In genomic region chr14:64542839-64543207, GRCh38 we compare ENCODE assay signal across 11 cellular contexts. TPM values are rescaled to one million over a fixed set of nuclear protein-coding genes. Genes with fewer than 3 reads are reported as not detected.
DNase-seq lines count a peak whose midpoint lies in the region; ATAC-seq lines count a peak whose summit lies in the region.
"Had no signal": no experiment of that assay in that cellular context is flagged by ENCODE, and none has a peak within 500 bp of the region (broad histone marks: within the 10 kb centered on the region; RNA-seq: fewer than 3 reads in every experiment).

No MANE protein-coding gene starts in this region.

- H3K4me3 Mint-ChIP-seq in activated CD4-positive, alpha-beta T cell treated with anti-CD3 and anti-CD28 coated beads for 36 hours = peak overlapping the region; percentile 60
- H3K4me3 Mint-ChIP-seq in activated T-helper 1 cell treated with anti-CD3 and anti-CD28 coated beads, Interleukin-12 subunit alpha, Interleukin-12 subunit beta, Interleukin-2, Interleukin-4 antibody, amounts not matched to agents 30 ng/mL and 10 ng/mL and 1 ng/mL, durations not matched to agents 14 hours and 24 hours and 36 hours = peak overlapping the region; percentile 75
- peak overlapping the region; percentile 97 for H3K4me3 Mint-ChIP-seq in stimulated activated effector memory CD8-positive, alpha-beta T cell treated with anti-CD3 and anti-CD28 coated beads, Interleukin-12 subunit alpha, Interleukin-12 subunit beta, amount 100 ng/mL, for 72 hours

- peaks cover 6% of the 10 kb centered on the region for H3K9me3 Mint-ChIP-seq in activated CD4-positive, alpha-beta T cell treated with anti-CD3 and anti-CD28 coated beads for 36 hours (ENCODE audit: low read depth)
- H3K9me3 Mint-ChIP-seq in activated T-helper 1 cell treated with anti-CD3 and anti-CD28 coated beads, Interleukin-12 subunit alpha, Interleukin-12 subunit beta, Interleukin-2, Interleukin-4 antibody, amounts not matched to agents 30 ng/mL and 10 ng/mL and 1 ng/mL, durations not matched to agents 14 hours and 24 hours and 36 hours = peaks cover 11% of the 10 kb centered on the region
- no peaks in the 10 kb centered on the region for H3K9me3 Mint-ChIP-seq in stimulated activated effector memory CD8-positive, alpha-beta T cell treated with anti-CD3 and anti-CD28 coated beads, Interleukin-12 subunit alpha, Interleukin-12 subunit beta, amount 100 ng/mL, for 72 hours

- H3K27me3 Mint-ChIP-seq in activated CD4-positive, alpha-beta T cell treated with anti-CD3 and anti-CD28 coated beads for 36 hours = peaks cover 39% of the 10 kb centered on the region
- peaks cover 59% of the 10 kb centered on the region for H3K27me3 Mint-ChIP-seq in activated T-helper 1 cell treated with anti-CD3 and anti-CD28 coated beads, Interleukin-12 subunit alpha, Interleukin-12 subunit beta, Interleukin-2, Interleukin-4 antibody, amounts not matched to agents 30 ng/mL and 10 ng/mL and 1 ng/mL, durations not matched to agents 14 hours and 24 hours and 36 hours (ENCODE audit: insufficient read depth)

- ATAC-seq in activated CD4-positive, alpha-beta T cell treated with anti-CD3 and anti-CD28 coated beads for 36 hours = no peak
- no peak for ATAC-seq in stimulated activated effector memory CD8-positive, alpha-beta T cell treated with anti-CD3 and anti-CD28 coated beads, Interleukin-12 subunit alpha, Interleukin-12 subunit beta, amount 100 ng/mL, for 72 hours

- no peak for DNase-seq in activated CD4-positive, alpha-beta T cell treated with anti-CD3 and anti-CD28 coated beads for 36 hours
- DNase-seq in activated CD4-positive, alpha-beta T cell treated with anti-CD3 and anti-CD28 coated beads, Interleukin-2, amount 50 U/mL, for 48 hours = no peak
- DNase-seq in activated T-helper 1 cell treated with anti-CD3 and anti-CD28 coated beads, Interleukin-12 subunit alpha, Interleukin-12 subunit beta, Interleukin-2, Interleukin-4 antibody, amounts not matched to agents 30 ng/mL and 10 ng/mL and 1 ng/mL, durations not matched to agents 14 hours and 24 hours and 36 hours (ENCODE audit: low spot score) = no peak
- no peak for DNase-seq in stimulated activated effector memory CD8-positive, alpha-beta T cell treated with anti-CD3 and anti-CD28 coated beads, Interleukin-12 subunit alpha, Interleukin-12 subunit beta, amount 100 ng/mL, for 72 hours (ENCODE audit: low spot score in 2 of 2)
- DNase-seq in putamen (ENCODE audit: low spot score) = no peak
- DNase-seq in HK-2 (ENCODE audit: unreplicated experiment) = no peak
- no peak for DNase-seq in KBM-7
- DNase-seq: ACHN, NCI-H187 treated with DMSO at 0.1 percent for 48 hours, SIG-M5 had no signal

- CTCF ChIA-PET in activated CD4-positive, alpha-beta T cell treated with anti-CD3 and anti-CD28 coated beads for 36 hours (lab: Charles Lee) = interaction anchor here (0.9 to 2.7 kb wide), 7 partner anchors 11 to 551 kb away, joined by 3 to 13 read pairs (median 3); partner anchors contain the start of gene ZBTB1

- POLR2A ChIA-PET in activated CD4-positive, alpha-beta T cell treated with anti-CD3 and anti-CD28 coated beads for 36 hours (lab: Charles Lee) = interaction anchor here (1.2 kb wide), 1 partner anchor 8 kb away, joined by 5 read pairs; no protein-coding TSS in a partner anchor

- in situ Hi-C loops in KBM-7 (cut with MboI; ENCODE audit: low pct_unique_long_range_greater_than_20kb, low sequenced_read_pairs) = no loop called here

- H3K27ac Mint-ChIP-seq in activated CD4-positive, alpha-beta T cell treated with anti-CD3 and anti-CD28 coated beads for 36 hours = no peak overlapping the region
- H3K27ac Mint-ChIP-seq in activated T-helper 1 cell treated with anti-CD3 and anti-CD28 coated beads, Interleukin-12 subunit alpha, Interleukin-12 subunit beta, Interleukin-2, Interleukin-4 antibody, amounts not matched to agents 30 ng/mL and 10 ng/mL and 1 ng/mL, durations not matched to agents 14 hours and 24 hours and 36 hours = no peak overlapping the region
- no peak overlapping the region for H3K27ac Mint-ChIP-seq in stimulated activated effector memory CD8-positive, alpha-beta T cell treated with anti-CD3 and anti-CD28 coated beads, Interleukin-12 subunit alpha, Interleukin-12 subunit beta, amount 100 ng/mL, for 72 hours

- peaks cover 28% of the 10 kb centered on the region for H3K4me1 Mint-ChIP-seq in activated CD4-positive, alpha-beta T cell treated with anti-CD3 and anti-CD28 coated beads for 36 hours
- peaks cover 42% of the 10 kb centered on the region for H3K4me1 Mint-ChIP-seq in activated T-helper 1 cell treated with anti-CD3 and anti-CD28 coated beads, Interleukin-12 subunit alpha, Interleukin-12 subunit beta, Interleukin-2, Interleukin-4 antibody, amounts not matched to agents 30 ng/mL and 10 ng/mL and 1 ng/mL, durations not matched to agents 14 hours and 24 hours and 36 hours (ENCODE audit: low read depth)
- H3K4me1 Mint-ChIP-seq in stimulated activated effector memory CD8-positive, alpha-beta T cell treated with anti-CD3 and anti-CD28 coated beads, Interleukin-12 subunit alpha, Interleukin-12 subunit beta, amount 100 ng/mL, for 72 hours = peaks cover 35% of the 10 kb centered on the region

- H3K36me3 Mint-ChIP-seq in activated CD4-positive, alpha-beta T cell treated with anti-CD3 and anti-CD28 coated beads for 36 hours (ENCODE audit: low read depth) = peaks cover 11% of the 10 kb centered on the region
- H3K36me3 Mint-ChIP-seq in activated T-helper 1 cell treated with anti-CD3 and anti-CD28 coated beads, Interleukin-12 subunit alpha, Interleukin-12 subunit beta, Interleukin-2, Interleukin-4 antibody, amounts not matched to agents 30 ng/mL and 10 ng/mL and 1 ng/mL, durations not matched to agents 14 hours and 24 hours and 36 hours (ENCODE audit: low read depth) = peaks cover 10% of the 10 kb centered on the region
- peaks cover 11% of the 10 kb centered on the region for H3K36me3 Mint-ChIP-seq in stimulated activated effector memory CD8-positive, alpha-beta T cell treated with anti-CD3 and anti-CD28 coated beads, Interleukin-12 subunit alpha, Interleukin-12 subunit beta, amount 100 ng/mL, for 72 hours

- intact Hi-C loops in activated CD4-positive, alpha-beta T cell treated with anti-CD3 and anti-CD28 coated beads for 36 hours (cut with DNase I, micrococcal nuclease) = no loop called here
- intact Hi-C loops in activated T-helper 1 cell treated with anti-CD3 and anti-CD28 coated beads, Interleukin-12 subunit alpha, Interleukin-12 subunit beta, Interleukin-2, Interleukin-4 antibody, amounts not matched to agents 30 ng/mL and 10 ng/mL and 1 ng/mL, durations not matched to agents 14 hours and 24 hours and 36 hours (cut with micrococcal nuclease) = loop anchor here (5.0 to 10.0 kb wide), 3 partner anchors 164 to 342 kb away; no protein-coding TSS in a partner anchor

- peak overlapping the region; percentile 27 for H3K4me3 ChIP-seq in iPS-11a (ENCODE audit: low read depth, low read length)

RNA-seq across cellular contexts. Expression of gene HSPA2, which starts 2.3 kb away (rescaled TPM):
- 1 to 10 TPM; 3.2 to 4.1 TPM for total RNA-seq in activated CD4-positive, alpha-beta T cell treated with anti-CD3 and anti-CD28 coated beads for 36 hours
- total RNA-seq in activated T-helper 1 cell treated with anti-CD3 and anti-CD28 coated beads, Interleukin-12 subunit alpha, Interleukin-12 subunit beta, Interleukin-2, Interleukin-4 antibody, amounts not matched to agents 30 ng/mL and 10 ng/mL and 1 ng/mL, durations not matched to agents 14 hours and 24 hours and 36 hours = 11.2 and 11.6 TPM in 2 replicates

RNA-seq across cellular contexts. Expression of gene PPP1R36, which starts 6.9 kb away (rescaled TPM):
- total RNA-seq in activated CD4-positive, alpha-beta T cell treated with anti-CD3 and anti-CD28 coated beads for 36 hours = under 1 TPM in 1 of 2 experiments, not detected in 1; 0.14 TPM
- total RNA-seq in activated T-helper 1 cell treated with anti-CD3 and anti-CD28 coated beads, Interleukin-12 subunit alpha, Interleukin-12 subunit beta, Interleukin-2, Interleukin-4 antibody, amounts not matched to agents 30 ng/mL and 10 ng/mL and 1 ng/mL, durations not matched to agents 14 hours and 24 hours and 36 hours = not detected in 2 replicates

RNA-seq across cellular contexts. Expression of gene ZBTB1, which starts 38.3 kb away (rescaled TPM):
- total RNA-seq in activated CD4-positive, alpha-beta T cell treated with anti-CD3 and anti-CD28 coated beads for 36 hours = 10 to 100 TPM; 41.4 to 45.0 TPM
- 41.2 and 46.8 TPM in 2 replicates for total RNA-seq in activated T-helper 1 cell treated with anti-CD3 and anti-CD28 coated beads, Interleukin-12 subunit alpha, Interleukin-12 subunit beta, Interleukin-2, Interleukin-4 antibody, amounts not matched to agents 30 ng/mL and 10 ng/mL and 1 ng/mL, durations not matched to agents 14 hours and 24 hours and 36 hours

RNA-seq across cellular contexts. Expression of gene ZBTB25, which starts 39.2 kb away (rescaled TPM):
- 10 to 100 TPM; 32.7 to 40.0 TPM for total RNA-seq in activated CD4-positive, alpha-beta T cell treated with anti-CD3 and anti-CD28 coated beads for 36 hours
- 18.6 and 19.6 TPM in 2 replicates for total RNA-seq in activated T-helper 1 cell treated with anti-CD3 and anti-CD28 coated beads, Interleukin-12 subunit alpha, Interleukin-12 subunit beta, Interleukin-2, Interleukin-4 antibody, amounts not matched to agents 30 ng/mL and 10 ng/mL and 1 ng/mL, durations not matched to agents 14 hours and 24 hours and 36 hours
